In the genomic region with DNA sequence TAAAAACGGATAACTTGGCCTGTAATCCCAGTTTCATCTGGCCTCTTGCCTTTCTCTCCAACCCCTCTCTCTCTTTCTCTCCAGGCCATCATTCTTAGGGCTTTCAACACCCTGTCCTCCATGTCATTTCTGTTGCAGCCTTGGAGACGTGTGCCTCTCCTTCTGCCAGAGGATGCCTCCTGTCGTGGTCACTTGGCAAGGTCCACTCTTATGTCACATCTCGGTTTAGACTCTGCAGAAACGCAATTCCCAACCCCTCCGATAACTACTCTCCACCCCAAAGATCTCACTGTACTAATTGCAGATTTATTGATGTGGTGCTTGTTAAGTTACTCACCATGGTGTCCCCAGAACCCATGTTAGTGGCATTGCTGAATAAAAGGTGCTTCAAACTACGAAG, we compare ENCODE assay signal across 34 cellular contexts.
"Had no signal": no experiment of that assay in that cellular context is flagged by ENCODE, and none has a peak within 500 bp of the region (broad histone marks: within the 10 kb centered on the region; RNA-seq: fewer than 3 reads in every experiment).

No MANE protein-coding gene starts in this region.

- H3K27me3 Mint-ChIP-seq: activated CD4-positive, alpha-beta memory T cell treated with anti-CD3 and anti-CD28 coated beads, Interleukin-2, amount 10 ng/mL, durations not matched to agents 7 days and 5 days; activated CD4-positive, alpha-beta T cell treated with anti-CD3 and anti-CD28 coated beads for 36 hours; activated CD4-positive, alpha-beta T cell treated with anti-CD3 and anti-CD28 coated beads, Interleukin-2, amount 10 ng/mL, durations not matched to agents 7 days and 5 days; activated CD8-positive, alpha-beta memory T cell treated with anti-CD3 and anti-CD28 coated beads, Interleukin-2, amount 10 ng/mL, durations not matched to agents 7 days and 5 days; activated naive CD4-positive, alpha-beta T cell treated with anti-CD3 and anti-CD28 coated beads, Interleukin-2, amount 10 ng/mL, durations not matched to agents 7 days and 5 days; activated naive CD4-positive, alpha-beta T cell treated with anti-CD3 and anti-CD28 coated beads, Interleukin-2, amount 50 U/mL, for 24 hours; activated naive CD8-positive, alpha-beta T cell treated with anti-CD3 and anti-CD28 coated beads, Interleukin-2, amount 10 ng/mL, durations not matched to agents 7 days and 5 days; activated naive CD8-positive, alpha-beta T cell treated with anti-CD3 and anti-CD28 coated beads, Interleukin-2, amount 50 U/mL, for 24 hours; activated T-cell treated with anti-CD3 and anti-CD28 coated beads, Interleukin-2, amount 50 U/mL, for 24 hours; brain; central memory CD8-positive, alpha-beta T cell; T-cell; T-helper 17 cell had no signal

- H3K36me3 Mint-ChIP-seq: activated CD8-positive, alpha-beta memory T cell treated with anti-CD3 and anti-CD28 coated beads, Interleukin-2, amount 10 ng/mL, durations not matched to agents 7 days and 5 days; activated naive CD4-positive, alpha-beta T cell treated with anti-CD3 and anti-CD28 coated beads, Interleukin-2, amount 10 ng/mL, durations not matched to agents 7 days and 5 days; activated naive CD4-positive, alpha-beta T cell treated with anti-CD3 and anti-CD28 coated beads, Interleukin-2, amount 50 U/mL, for 24 hours; activated naive CD8-positive, alpha-beta T cell; activated naive CD8-positive, alpha-beta T cell treated with anti-CD3 and anti-CD28 coated beads, Interleukin-2, amount 10 ng/mL, durations not matched to agents 7 days and 5 days; brain; T-cell had no signal

- H3K27ac ChIP-seq: ascending aorta, cardiac muscle cell, VCaP had no signal

- H3K27me3 ChIP-seq: ascending aorta, cardiac muscle cell had no signal

- H3K4me1 Mint-ChIP-seq: activated CD4-positive, alpha-beta memory T cell treated with anti-CD3 and anti-CD28 coated beads, Interleukin-2, amount 10 ng/mL, durations not matched to agents 7 days and 5 days; activated CD4-positive, alpha-beta T cell treated with anti-CD3 and anti-CD28 coated beads for 36 hours; activated CD4-positive, alpha-beta T cell treated with anti-CD3 and anti-CD28 coated beads, Interleukin-2, amount 10 ng/mL, durations not matched to agents 7 days and 5 days; activated CD8-positive, alpha-beta memory T cell treated with anti-CD3 and anti-CD28 coated beads, Interleukin-2, amount 10 ng/mL, durations not matched to agents 7 days and 5 days; activated naive CD4-positive, alpha-beta T cell treated with anti-CD3 and anti-CD28 coated beads, Interleukin-2, amount 10 ng/mL, durations not matched to agents 7 days and 5 days; activated naive CD4-positive, alpha-beta T cell treated with anti-CD3 and anti-CD28 coated beads, Interleukin-2, amount 50 U/mL, for 24 hours; activated naive CD8-positive, alpha-beta T cell treated with anti-CD3 and anti-CD28 coated beads, Interleukin-2, amount 10 ng/mL, durations not matched to agents 7 days and 5 days; activated naive CD8-positive, alpha-beta T cell treated with anti-CD3 and anti-CD28 coated beads, Interleukin-2, amount 50 U/mL, for 24 hours; central memory CD8-positive, alpha-beta T cell; T-cell; T-helper 17 cell had no signal

- H3K9me3 ChIP-seq: ascending aorta had no signal

- FAIRE-seq: bronchial epithelial cell, TTC549 had no signal

- ATAC-seq: activated CD4-positive, alpha-beta T cell treated with anti-CD3 and anti-CD28 coated beads for 36 hours; activated CD4-positive, CD25-positive, alpha-beta regulatory T cell treated with anti-CD3 and anti-CD28 coated beads, Interleukin-2, amount 50 U/mL, for 24 hours; activated CD8-positive, alpha-beta memory T cell treated with anti-CD3 and anti-CD28 coated beads, Interleukin-2, amount 10 ng/mL, durations not matched to agents 7 days and 5 days; activated CD8-positive, alpha-beta T cell treated with anti-CD3 and anti-CD28 coated beads, Interleukin-2, amount 10 ng/mL, durations not matched to agents 7 days and 5 days; activated naive CD8-positive, alpha-beta T cell treated with anti-CD3 and anti-CD28 coated beads, Interleukin-2, amount 50 U/mL, for 24 hours; T-cell; T-helper 17 cell had no signal

- H3K4me3 ChIP-seq: ascending aorta, cardiac muscle cell had no signal

- H3K27ac Mint-ChIP-seq: activated CD4-positive, alpha-beta memory T cell treated with anti-CD3 and anti-CD28 coated beads, Interleukin-2, amount 10 ng/mL, durations not matched to agents 7 days and 5 days; activated CD4-positive, alpha-beta T cell treated with anti-CD3 and anti-CD28 coated beads for 36 hours; activated CD4-positive, alpha-beta T cell treated with anti-CD3 and anti-CD28 coated beads, Interleukin-2, amount 10 ng/mL, durations not matched to agents 7 days and 5 days; activated CD8-positive, alpha-beta memory T cell treated with anti-CD3 and anti-CD28 coated beads, Interleukin-2, amount 10 ng/mL, durations not matched to agents 7 days and 5 days; activated CD8-positive, alpha-beta T cell treated with anti-CD3 and anti-CD28 coated beads, Interleukin-2, amount 10 ng/mL, durations not matched to agents 7 days and 5 days; activated naive CD4-positive, alpha-beta T cell treated with anti-CD3 and anti-CD28 coated beads, Interleukin-2, amount 10 ng/mL, durations not matched to agents 7 days and 5 days; activated naive CD4-positive, alpha-beta T cell treated with anti-CD3 and anti-CD28 coated beads, Interleukin-2, amount 50 U/mL, for 24 hours; activated naive CD8-positive, alpha-beta T cell; activated naive CD8-positive, alpha-beta T cell treated with anti-CD3 and anti-CD28 coated beads, Interleukin-2, amount 10 ng/mL, durations not matched to agents 7 days and 5 days; activated naive CD8-positive, alpha-beta T cell treated with anti-CD3 and anti-CD28 coated beads, Interleukin-2, amount 50 U/mL, for 24 hours; activated T-cell treated with anti-CD3 and anti-CD28 coated beads, Interleukin-2, amount 50 U/mL, for 24 hours; activated T-helper 2 cell treated with anti-CD3 and anti-CD28 coated beads, Interferon-gamma antibody, Interleukin-2, Interleukin-4, amounts not matched to agents 10 μg/mL and 5 μg/mL and 100 μg/mL, durations not matched to agents 14 hours and 24 hours and 36 hours; brain; T-cell; T-helper 17 cell had no signal

- H3K4me1 ChIP-seq: ascending aorta had no signal

- H3K36me3 ChIP-seq: ascending aorta, cardiac muscle cell had no signal

- H3K9me3 Mint-ChIP-seq: activated CD4-positive, alpha-beta T cell treated with anti-CD3 and anti-CD28 coated beads, Interleukin-2, amount 10 ng/mL, durations not matched to agents 7 days and 5 days; brain had no signal

- DNase-seq: activated CD4-positive, alpha-beta memory T cell treated with anti-CD3 and anti-CD28 coated beads, Interleukin-2, amount 10 ng/mL, durations not matched to agents 7 days and 5 days; activated CD4-positive, alpha-beta T cell treated with anti-CD3 and anti-CD28 coated beads for 1 hour; activated CD4-positive, alpha-beta T cell treated with anti-CD3 and anti-CD28 coated beads for 36 hours; activated CD4-positive, alpha-beta T cell treated with anti-CD3 and anti-CD28 coated beads for 48 hours; activated CD4-positive, alpha-beta T cell treated with anti-CD3 and anti-CD28 coated beads, Interleukin-2, amount 10 ng/mL, durations not matched to agents 7 days and 5 days; activated CD4-positive, alpha-beta T cell treated with anti-CD3 and anti-CD28 coated beads, Interleukin-2, amount 50 U/mL, for 48 hours; activated CD4-positive, CD25-positive, alpha-beta regulatory T cell; activated CD8-positive, alpha-beta memory T cell treated with anti-CD3 and anti-CD28 coated beads for 24 hours; activated CD8-positive, alpha-beta memory T cell treated with anti-CD3 and anti-CD28 coated beads, Interleukin-2, amount 10 ng/mL, durations not matched to agents 7 days and 5 days; activated CD8-positive, alpha-beta memory T cell treated with anti-CD3 and anti-CD28 coated beads, Interleukin-2, amount 50 U/mL, for 48 hours; activated CD8-positive, alpha-beta T cell treated with anti-CD3 and anti-CD28 coated beads, Interleukin-2, amount 10 ng/mL, durations not matched to agents 7 days and 5 days; activated effector memory CD4-positive, alpha-beta T cell treated with Interleukin-2 at 50 U/mL for 16 hours; activated gamma-delta T cell; activated naive CD4-positive, alpha-beta T cell treated with anti-CD3 and anti-CD28 coated beads, Interleukin-2, amount 10 ng/mL, durations not matched to agents 7 days and 5 days; activated naive CD4-positive, alpha-beta T cell treated with Interleukin-2 at 50 U/mL for 16 hours; activated naive CD8-positive, alpha-beta T cell treated with anti-CD3 and anti-CD28 coated beads, Interleukin-2, amount 10 ng/mL, durations not matched to agents 7 days and 5 days; activated naive CD8-positive, alpha-beta T cell treated with anti-CD3 and anti-CD28 coated beads, Interleukin-2, amount 50 U/mL, for 24 hours; activated T-cell treated with anti-CD3 and anti-CD28 coated beads, Interleukin-2, amount 50 U/mL, for 24 hours; activated T-cell treated with anti-CD3 and anti-CD28 coated beads, Interleukin-2, amount 50 U/mL, for 48 hours; amygdala; anterior cingulate cortex; T-cell; T-helper 17 cell had no signal

- H3K4me3 Mint-ChIP-seq: activated CD4-positive, alpha-beta memory T cell treated with anti-CD3 and anti-CD28 coated beads, Interleukin-2, amount 10 ng/mL, durations not matched to agents 7 days and 5 days; activated CD4-positive, alpha-beta T cell treated with anti-CD3 and anti-CD28 coated beads for 36 hours; activated CD4-positive, alpha-beta T cell treated with anti-CD3 and anti-CD28 coated beads, Interleukin-2, amount 10 ng/mL, durations not matched to agents 7 days and 5 days; activated CD8-positive, alpha-beta memory T cell treated with anti-CD3 and anti-CD28 coated beads, Interleukin-2, amount 10 ng/mL, durations not matched to agents 7 days and 5 days; activated CD8-positive, alpha-beta T cell treated with anti-CD3 and anti-CD28 coated beads, Interleukin-2, amount 10 ng/mL, durations not matched to agents 7 days and 5 days; activated naive CD4-positive, alpha-beta T cell treated with anti-CD3 and anti-CD28 coated beads, Interleukin-2, amount 10 ng/mL, durations not matched to agents 7 days and 5 days; activated naive CD4-positive, alpha-beta T cell treated with anti-CD3 and anti-CD28 coated beads, Interleukin-2, amount 50 U/mL, for 24 hours; activated naive CD8-positive, alpha-beta T cell; activated naive CD8-positive, alpha-beta T cell treated with anti-CD3 and anti-CD28 coated beads, Interleukin-2, amount 10 ng/mL, durations not matched to agents 7 days and 5 days; activated naive CD8-positive, alpha-beta T cell treated with anti-CD3 and anti-CD28 coated beads, Interleukin-2, amount 50 U/mL, for 24 hours; activated T-cell treated with anti-CD3 and anti-CD28 coated beads, Interleukin-2, amount 50 U/mL, for 24 hours; brain; central memory CD8-positive, alpha-beta T cell; T-cell; T-helper 17 cell had no signal
